ENCODE assay signal across 2 cellular contexts in genomic region chr16:28918698-28919097, GRCh38.
A peak's percentile ranks its signal among the peaks of the same experiment; 100 is the strongest.
TF ChIP-seq lines count a peak whose summit lies in the region.

No MANE protein-coding gene starts in this region.

TF ChIP-seq in HEK293, 187 proteins besides CTCF, POLR2A, EP300 and RAD21:
- TF ChIP-seq SP7 (tag by site-specific recombination; IDR thresholded peaks at IDR 0.05) (no peak), ZNF121 (tag by site-specific recombination; IDR thresholded peaks at IDR 0.05) (peak; percentile 77)

TF ChIP-seq in K562, 482 proteins besides CTCF, POLR2A, EP300 and RAD21:
- TF ChIP-seq ZNF121 (CRISPR knock-in tag; conservative IDR thresholded peaks at IDR 0.05) (peak; percentile 78; the same call in 1 of the 2 replicates), ZNF589 (CRISPR knock-in tag; IDR thresholded peaks at IDR 0.05; ENCODE audit: low read depth) (no peak)
